8 cellular contexts compared by ENCODE assay signal in genomic region chr11:66438009-66438503, GRCh38. TPM values are rescaled to one million over a fixed set of nuclear protein-coding genes. Genes with fewer than 3 reads are reported as not detected.
DNase-seq lines count a peak whose midpoint lies in the region; ATAC-seq and TF ChIP-seq lines count a peak whose summit lies in the region.

No MANE protein-coding gene starts in this region.

- peaks cover 21% of the 10 kb centered on the region for H3K4me1 Mint-ChIP-seq in activated CD8-positive, alpha-beta memory T cell treated with anti-CD3 and anti-CD28 coated beads, Interleukin-2, amount 10 ng/mL, durations not matched to agents 7 days and 5 days
- H3K4me1 Mint-ChIP-seq in activated naive CD8-positive, alpha-beta T cell (ENCODE audit: low read depth): peaks cover 7% of the 10 kb centered on the region

- peaks cover 7% of the 10 kb centered on the region for H3K36me3 Mint-ChIP-seq in activated CD8-positive, alpha-beta memory T cell treated with anti-CD3 and anti-CD28 coated beads, Interleukin-2, amount 10 ng/mL, durations not matched to agents 7 days and 5 days
- H3K36me3 Mint-ChIP-seq in activated naive CD8-positive, alpha-beta T cell: peaks cover 7% of the 10 kb centered on the region

- intact Hi-C loops in left colon (cut with DNase I, micrococcal nuclease): no loop called here

- peaks cover 0 to 10% of the 10 kb centered on the region in 2 donors for H3K4me1 ChIP-seq in thoracic aorta (ENCODE audit: control insufficient read depth in 1 of 2, low read depth in 2 of 2)

- H3K27me3 ChIP-seq in thoracic aorta (replicated peaks; ENCODE audit: insufficient read depth): no peaks in the 10 kb centered on the region

- DNase-seq in activated CD8-positive, alpha-beta memory T cell treated with anti-CD3 and anti-CD28 coated beads, Interleukin-2, amount 10 ng/mL, durations not matched to agents 7 days and 5 days: no peak
- DNase-seq in activated CD8-positive, alpha-beta memory T cell treated with anti-CD3 and anti-CD28 coated beads, Interleukin-2, amount 50 U/mL, for 4 hours: no peak
- no peak for DNase-seq in left colon
- no peak for DNase-seq in thoracic aorta (ENCODE audit: low spot score)
- no peak for DNase-seq in NCI-H82 treated with DMSO at 0.1 percent for 48 hours (lab: John Stamatoyannopoulos, UW; ENCODE audit: unreplicated experiment)
- DNase-seq in SW480 (ENCODE audit: low spot score): no peak

- H3K9me3 Mint-ChIP-seq in activated CD8-positive, alpha-beta memory T cell treated with anti-CD3 and anti-CD28 coated beads, Interleukin-2, amount 10 ng/mL, durations not matched to agents 7 days and 5 days (ENCODE audit: low read depth): no peaks in the 10 kb centered on the region
- peaks cover 3% of the 10 kb centered on the region for H3K9me3 Mint-ChIP-seq in activated naive CD8-positive, alpha-beta T cell (ENCODE audit: low read depth)

- H3K4me3 ChIP-seq in thoracic aorta: peak overlapping the region; percentile 97

- peak overlapping the region; percentile 80 to 83 for H3K27ac ChIP-seq in thoracic aorta

- no peak for ATAC-seq in activated CD8-positive, alpha-beta memory T cell treated with anti-CD3 and anti-CD28 coated beads, Interleukin-2, amount 10 ng/mL, durations not matched to agents 7 days and 5 days
- ATAC-seq in left colon (peak; percentile 40), thoracic aorta (ENCODE audit: insufficient number of reproducible peaks, low FRiP score, low read depth) (peak; percentile 19), GM21360 (IDR thresholded peaks at IDR 0.05; ENCODE audit: unreplicated experiment) (no peak)

- H3K27me3 Mint-ChIP-seq in activated CD8-positive, alpha-beta memory T cell treated with anti-CD3 and anti-CD28 coated beads, Interleukin-2, amount 10 ng/mL, durations not matched to agents 7 days and 5 days: no peaks in the 10 kb centered on the region
- no peaks in the 10 kb centered on the region for H3K27me3 Mint-ChIP-seq in activated naive CD8-positive, alpha-beta T cell

- no peaks in the 10 kb centered on the region for H3K9me3 ChIP-seq in thoracic aorta

- H3K27ac Mint-ChIP-seq in activated CD8-positive, alpha-beta memory T cell treated with anti-CD3 and anti-CD28 coated beads, Interleukin-2, amount 10 ng/mL, durations not matched to agents 7 days and 5 days: peak overlapping the region; percentile 92
- H3K27ac Mint-ChIP-seq in activated naive CD8-positive, alpha-beta T cell: peak overlapping the region; percentile 97

- CTCF ChIA-PET in activated CD8-positive, alpha-beta memory T cell treated with anti-CD3 and anti-CD28 coated beads, Interleukin-2, amount 10 ng/mL, durations not matched to agents 7 days and 5 days (lab: Charles Lee): interaction anchor here (0.6 to 4.4 kb wide), 27 partner anchors 9 to 240 kb away, joined by 3 to 46 read pairs (median 6); partner anchors contain the start of genes ACTN3, CD248, DPP3 and NPAS4

- H3K36me3 ChIP-seq in thoracic aorta: peaks cover 20% of the 10 kb centered on the region

- peak overlapping the region; percentile 92 for H3K4me3 Mint-ChIP-seq in activated CD8-positive, alpha-beta memory T cell treated with anti-CD3 and anti-CD28 coated beads, Interleukin-2, amount 10 ng/mL, durations not matched to agents 7 days and 5 days
- peak overlapping the region; percentile 97 for H3K4me3 Mint-ChIP-seq in activated naive CD8-positive, alpha-beta T cell

- no peak for TF ChIP-seq CTCF in thoracic aorta (IDR thresholded peaks at IDR 0.05)

RNA-seq across cellular contexts. Expression of gene MRPL11, which starts 0.6 kb away (rescaled TPM):
- total RNA-seq in activated CD8-positive, alpha-beta memory T cell treated with anti-CD3 and anti-CD28 coated beads, Interleukin-2, amount 10 ng/mL, durations not matched to agents 7 days and 5 days: 10 to 100 TPM; 75.5 to 91.3 TPM
- 10 to 100 TPM; 46.9 to 59.4 TPM for total RNA-seq in left colon
- 10 to 100 TPM; 16.7 to 28.0 TPM for total RNA-seq in thoracic aorta

RNA-seq across cellular contexts. Expression of gene NPAS4, which starts 17.2 kb away (rescaled TPM):
- total RNA-seq in activated CD8-positive, alpha-beta memory T cell treated with anti-CD3 and anti-CD28 coated beads, Interleukin-2, amount 10 ng/mL, durations not matched to agents 7 days and 5 days: under 1 TPM in 1 of 2 experiments, not detected in 1; 0.12 TPM
- under 1 TPM in 1 of 2 donors, not detected in 1; 0.39 TPM for total RNA-seq in left colon
- total RNA-seq in thoracic aorta: 1 to 10 TPM; 4.2 to 6.6 TPM

RNA-seq across cellular contexts. Expression of gene PELI3, which starts 28.6 kb away (rescaled TPM):
- total RNA-seq in activated CD8-positive, alpha-beta memory T cell treated with anti-CD3 and anti-CD28 coated beads, Interleukin-2, amount 10 ng/mL, durations not matched to agents 7 days and 5 days: 1 to 10 TPM; 4.1 to 5.7 TPM
- total RNA-seq in left colon (1 to 10 TPM; 4.7 to 5.2 TPM), thoracic aorta (10 to 100 TPM; 29.1 to 47.1 TPM)

RNA-seq across cellular contexts. Expression of gene DPP3, which starts 42.2 kb away (rescaled TPM):
- 10 to 100 TPM; 54.2 to 79.6 TPM for total RNA-seq in activated CD8-positive, alpha-beta memory T cell treated with anti-CD3 and anti-CD28 coated beads, Interleukin-2, amount 10 ng/mL, durations not matched to agents 7 days and 5 days
- 10 to 100 TPM; 75.0 to 91.4 TPM for total RNA-seq in left colon
- 10 to 100 TPM; 20.2 to 22.2 TPM for total RNA-seq in thoracic aorta

Comparison
In these comparisons a context has a peak if more than half of its experiments do, and no peak if none do; other contexts are left out.
1. ATAC-seq: peak in left colon (single experiment) and thoracic aorta (single experiment); none in activated CD8-positive, alpha-beta memory T cell treated with anti-CD3 and anti-CD28 coated beads, Interleukin-2, amount 10 ng/mL, durations not matched to agents 7 days and 5 days (single experiment) and GM21360 (single experiment).
2. RNA of gene PELI3, which starts 28.6 kb away (total RNA-seq): 29.1 to 47.1 TPM in thoracic aorta; 4.1 to 5.7 TPM in activated CD8-positive, alpha-beta memory T cell treated with anti-CD3 and anti-CD28 coated beads, Interleukin-2, amount 10 ng/mL, durations not matched to agents 7 days and 5 days and 4.7 to 5.2 TPM in left colon; every median in the first group is over 4 times any median in the second.